In genomic region chr12:4401108-4401507, GRCh38 we compare ENCODE assay signal across 9 cellular contexts. TPM values are rescaled to one million over a fixed set of nuclear protein-coding genes. Genes with fewer than 3 reads are reported as not detected.
"Had no signal": no experiment of that assay in that cellular context is flagged by ENCODE, and none has a peak within 500 bp of the region (broad histone marks: within the 10 kb centered on the region; RNA-seq: fewer than 3 reads in every experiment).

No MANE protein-coding gene starts in this region.

- H3K4me3 ChIP-seq: GM12878 had no signal

- DNase-seq: GDM1, GF-D8 had no signal

- ATAC-seq: GM12878 had no signal

- FAIRE-seq: G401.6, GM12878, GM12891, GM12892, GM18507, GM19239 had no signal

RNA-seq across cellular contexts. Expression of gene FGF23, which starts 21.6 kb away (rescaled TPM):
- total RNA-seq: G401, GM12878 had no signal
- polyA plus RNA-seq: GM12878 had no signal

RNA-seq across cellular contexts. Expression of gene FGF6, which starts 44.5 kb away (rescaled TPM):
- total RNA-seq: G401, GM12878 had no signal
- polyA plus RNA-seq: GM12878 had no signal
